Comparison of ENCODE assay signal across 1 cellular context in genomic region chr19:48714759-48715261, GRCh38.
TF ChIP-seq lines count a peak whose summit lies in the region.

No MANE protein-coding gene starts in this region.

TF ChIP-seq in HepG2, 621 proteins besides CTCF, POLR2A, EP300 and RAD21 (continued from another document and continues in another):
- TF ChIP-seq ZNF281 (CRISPR knock-in tag; IDR thresholded peaks at IDR 0.05; ENCODE audit: borderline replicate concordance) (0 out of 2 replicates have a peak, but pooled peaks have one; percentile 45), SCMH1 (CRISPR knock-in tag; IDR thresholded peaks at IDR 0.05; ENCODE audit: borderline replicate concordance) (no peak), ATRX (CRISPR knock-in tag; IDR thresholded peaks at IDR 0.05; ENCODE audit: borderline replicate concordance) (no peak), ZFP36L2 (CRISPR knock-in tag; IDR thresholded peaks at IDR 0.05) (no peak), MYNN (CRISPR knock-in tag; IDR thresholded peaks at IDR 0.05; ENCODE audit: low read depth) (no peak), SAP130 (CRISPR knock-in tag; IDR thresholded peaks at IDR 0.05; ENCODE audit: low read depth) (no peak), HNF4A (CRISPR knock-in tag; IDR thresholded peaks at IDR 0.05) (peak; percentile 51), TCF12 (IDR thresholded peaks at IDR 0.05) (no peak), TCF12 (CRISPR knock-in tag; IDR thresholded peaks at IDR 0.05) (no peak), ZBTB4 (CRISPR knock-in tag; IDR thresholded peaks at IDR 0.05; ENCODE audit: borderline replicate concordance) (no peak), ZUFSP (CRISPR knock-in tag; IDR thresholded peaks at IDR 0.05; ENCODE audit: borderline replicate concordance) (no peak), PAXIP1 (CRISPR knock-in tag; conservative IDR thresholded peaks at IDR 0.05) (no peak; the same call in none of the 2 replicates), NAIF1 (CRISPR knock-in tag; IDR thresholded peaks at IDR 0.05; ENCODE audit: borderline replicate concordance) (no peak), ZNF121 (CRISPR knock-in tag; IDR thresholded peaks at IDR 0.05) (no peak), ZMAT3 (CRISPR knock-in tag; conservative IDR thresholded peaks at IDR 0.05) (0 out of 2 replicates have a peak, but pooled peaks have one; percentile 22), ZBTB42 (CRISPR knock-in tag; IDR thresholded peaks at IDR 0.05) (no peak), ZNF33A (CRISPR knock-in tag; IDR thresholded peaks at IDR 0.05; ENCODE audit: borderline replicate concordance) (no peak), ZNF350 (CRISPR knock-in tag; IDR thresholded peaks at IDR 0.05; ENCODE audit: borderline replicate concordance, low read depth) (no peak; the same call in 1 of the 2 replicates), ZFP62 (CRISPR knock-in tag; IDR thresholded peaks at IDR 0.05) (no peak), ZNF577 (CRISPR knock-in tag; IDR thresholded peaks at IDR 0.05; ENCODE audit: borderline replicate concordance, low read depth) (no peak), SYNCRIP (IDR thresholded peaks at IDR 0.05; ENCODE audit: insufficient read depth, low read depth, low read length) (no peak), CCAR2 (optimal IDR thresholded peaks at IDR 0.05; ENCODE audit: low read depth, low read length) (no peak), ZNF253 (CRISPR knock-in tag; IDR thresholded peaks at IDR 0.05; ENCODE audit: borderline replicate concordance) (no peak), PBX2 (CRISPR knock-in tag; IDR thresholded peaks at IDR 0.05) (no peak), ZNF512 (CRISPR knock-in tag; IDR thresholded peaks at IDR 0.05) (no peak), ZZZ3 (CRISPR knock-in tag; IDR thresholded peaks at IDR 0.05; ENCODE audit: borderline replicate concordance) (0 out of 2 replicates have a peak, but pooled peaks have one; percentile 48), MTA1 (CRISPR knock-in tag; IDR thresholded peaks at IDR 0.05; ENCODE audit: borderline replicate concordance) (no peak), HMGXB4 (CRISPR knock-in tag; IDR thresholded peaks at IDR 0.05; ENCODE audit: borderline replicate concordance in 1 of 2, low read depth in 1 of 2) (no peak; a peak in 1 of 4 replicates), PHF21A (CRISPR knock-in tag; IDR thresholded peaks at IDR 0.05) (0 out of 2 replicates have a peak, but pooled peaks have one; percentile 0), SNAPC5 (CRISPR knock-in tag; IDR thresholded peaks at IDR 0.05; ENCODE audit: borderline replicate concordance) (no peak), FOXA1 (IDR thresholded peaks at IDR 0.05) (no peak), FOXA1 (CRISPR knock-in tag; IDR thresholded peaks at IDR 0.05) (no peak), MYPOP (CRISPR knock-in tag; IDR thresholded peaks at IDR 0.05) (no peak), DPF2 (CRISPR knock-in tag; IDR thresholded peaks at IDR 0.05; ENCODE audit: borderline replicate concordance, low read depth) (no peak), ZKSCAN8 (CRISPR knock-in tag; IDR thresholded peaks at IDR 0.05; ENCODE audit: borderline replicate concordance) (no peak), GLMP (CRISPR knock-in tag; IDR thresholded peaks at IDR 0.05; ENCODE audit: borderline replicate concordance) (no peak), CC2D1A (CRISPR knock-in tag; IDR thresholded peaks at IDR 0.05) (no peak), ZBTB34 (CRISPR knock-in tag; IDR thresholded peaks at IDR 0.05) (no peak)
